18 cellular contexts compared by ENCODE assay signal in genomic region chr12:114501474-114501807, GRCh38.
DNase-seq lines count a peak whose midpoint lies in the region; TF ChIP-seq lines count a peak whose summit lies in the region.
"Had no signal": no experiment of that assay in that cellular context is flagged by ENCODE, and none has a peak within 500 bp of the region (broad histone marks: within the 10 kb centered on the region; RNA-seq: fewer than 3 reads in every experiment).

No MANE protein-coding gene starts in this region.

- H3K4me1 ChIP-seq in HUES64 (ENCODE audit: insufficient read depth, low read length) (peaks cover 7% of the 10 kb centered on the region; the same call in 1 of the 2 replicates), left ventricle myocardium inferior (no peaks in the 10 kb centered on the region)

- no peak overlapping the region for H3K9ac ChIP-seq in HUES64 (ENCODE audit: low read depth, low read length)
- H3K9ac ChIP-seq: BLaER1 treated with 17β-estradiol and CSF1 and Interleukin-3, amounts not matched to agents 10 nM and 100 nM had no signal

- H3K4me3 Mint-ChIP-seq in glutamatergic neuron (ENCODE audit: unreplicated experiment) (peak overlapping the region; percentile 41), type B pancreatic cell (peak overlapping the region; percentile 51)
- H3K4me3 Mint-ChIP-seq: CD8-positive, alpha-beta T cell; HFFc6 had no signal

- H3K27me3 Mint-ChIP-seq in glutamatergic neuron (ENCODE audit: unreplicated experiment) (peaks cover 7% of the 10 kb centered on the region), type B pancreatic cell (peaks cover 86% of the 10 kb centered on the region)

- H3K27ac ChIP-seq in HUES64 (ENCODE audit: low read depth, low read length) (no peak overlapping the region), left ventricle myocardium inferior (replicated peaks) (no peak overlapping the region)
- H3K27ac ChIP-seq: BLaER1 treated with 17β-estradiol and CSF1 and Interleukin-3, amounts not matched to agents 10 nM and 100 nM; HL-60; SK-N-MC had no signal

- H3K27ac Mint-ChIP-seq in glutamatergic neuron (ENCODE audit: unreplicated experiment) (no peak overlapping the region), type B pancreatic cell (no peak overlapping the region)
- H3K27ac Mint-ChIP-seq: CD8-positive, alpha-beta T cell; HFFc6 had no signal

- H3K27me3 ChIP-seq in HUES64 (ENCODE audit: insufficient read depth, low read length), result peaks cover 90% of the 10 kb centered on the region
- peaks cover 100% of the 10 kb centered on the region for H3K27me3 ChIP-seq in left ventricle myocardium inferior (ENCODE audit: low read depth)

- H3K36me3 Mint-ChIP-seq in glutamatergic neuron (ENCODE audit: unreplicated experiment), result peaks cover 4% of the 10 kb centered on the region
- H3K36me3 Mint-ChIP-seq in type B pancreatic cell, result no peaks in the 10 kb centered on the region
- H3K36me3 Mint-ChIP-seq: CD8-positive, alpha-beta T cell had no signal

- 33% methylated on average over 3 of the region's 7 CpGs for WGBS in HUES64

- DNase-seq in glutamatergic neuron, result no peak
- peak; percentile 7 for DNase-seq in left kidney (ENCODE audit: low read depth, low spot score)
- no peak for DNase-seq in type B pancreatic cell (ENCODE audit: extremely low spot score, unreplicated experiment)
- DNase-seq in head of caudate nucleus, result no peak
- no peak for DNase-seq in left ventricle myocardium inferior
- DNase-seq in NCI-H1417 (lab: John Stamatoyannopoulos, UW), result no peak
- DNase-seq: Calu3; CD8-positive, alpha-beta T cell; HFFc6; NCI-H1105; NCI-H1694; NCI-H2081 treated with DMSO at 0.1 percent for 48 hours; SHP77 had no signal

- no peaks in the 10 kb centered on the region for H3K9me3 ChIP-seq in HUES64 (ENCODE audit: insufficient read depth, low read depth, low read length)
- H3K9me3 ChIP-seq in left ventricle myocardium inferior (replicated peaks), result no peaks in the 10 kb centered on the region
- H3K9me3 ChIP-seq: BLaER1 treated with 17β-estradiol and CSF1 and Interleukin-3, amounts not matched to agents 10 nM and 100 nM had no signal

- TF ChIP-seq CTCF in glutamatergic neuron (IDR thresholded peaks at IDR 0.05; ENCODE audit: partially characterized antibody, unreplicated experiment), result no peak
- no peak for TF ChIP-seq CTCF in type B pancreatic cell (conservative IDR thresholded peaks at IDR 0.05)
- TF ChIP-seq CTCF in left ventricle myocardium inferior (IDR thresholded peaks at IDR 0.05; ENCODE audit: borderline replicate concordance), result no peak

- H3K9me3 Mint-ChIP-seq in glutamatergic neuron (ENCODE audit: unreplicated experiment) (peaks cover 5% of the 10 kb centered on the region), type B pancreatic cell (no peaks in the 10 kb centered on the region)
- H3K9me3 Mint-ChIP-seq: CD8-positive, alpha-beta T cell; HFFc6 had no signal

- intact Hi-C loops in head of caudate nucleus (cut with DNase I) (no loop called here), left ventricle myocardium inferior (cut with micrococcal nuclease) (no loop called here)

- H3K4me1 Mint-ChIP-seq in glutamatergic neuron (ENCODE audit: low read depth, unreplicated experiment) (no peaks in the 10 kb centered on the region), type B pancreatic cell (ENCODE audit: unreplicated experiment) (no peaks in the 10 kb centered on the region)

- H3K4me3 ChIP-seq in HUES64 (ENCODE audit: low read length) (peak overlapping the region; percentile 57), left ventricle myocardium inferior (no peak overlapping the region)
- H3K4me3 ChIP-seq: BLaER1 treated with 17β-estradiol and CSF1 and Interleukin-3, amounts not matched to agents 10 nM and 100 nM; GM12878; SK-N-MC had no signal

- H3K36me3 ChIP-seq in HUES64 (ENCODE audit: insufficient read depth, low read length) (no peaks in the 10 kb centered on the region), left ventricle myocardium inferior (no peaks in the 10 kb centered on the region)
- H3K36me3 ChIP-seq: BLaER1 treated with 17β-estradiol and CSF1 and Interleukin-3, amounts not matched to agents 10 nM and 100 nM had no signal
